In the genomic region with DNA sequence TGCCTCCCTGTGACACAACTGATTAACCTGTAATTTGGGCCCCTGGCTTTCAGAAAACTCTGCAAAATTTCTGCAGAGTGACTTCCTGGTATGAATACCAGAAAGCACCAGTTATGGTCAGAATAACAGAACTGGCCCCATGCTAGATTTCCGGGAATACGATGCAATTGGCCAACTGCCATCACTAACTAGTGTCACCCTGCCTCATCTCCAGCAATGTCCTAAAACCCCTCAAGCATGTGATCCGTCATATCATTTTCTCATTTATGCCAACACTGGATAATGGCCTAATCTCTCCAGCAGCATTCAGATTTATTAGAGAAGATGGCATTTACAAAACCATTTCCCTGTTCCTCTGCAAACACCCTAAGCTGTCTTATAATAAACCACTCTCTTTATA, we compare ENCODE assay signal across 18 cellular contexts.
"Had no signal": no experiment of that assay in that cellular context is flagged by ENCODE, and none has a peak within 500 bp of the region (broad histone marks: within the 10 kb centered on the region; RNA-seq: fewer than 3 reads in every experiment).

No MANE protein-coding gene starts in this region.

- H3K4me2 ChIP-seq: neural progenitor cell had no signal

- H3K9ac ChIP-seq: neural progenitor cell had no signal

- DNase-seq: activated CD4-positive, alpha-beta T cell treated with anti-CD3 and anti-CD28 coated beads, Interleukin-2, amount 10 ng/mL, durations not matched to agents 7 days and 5 days; activated CD8-positive, alpha-beta T cell treated with anti-CD3 and anti-CD28 coated beads, Interleukin-2, amount 10 ng/mL, durations not matched to agents 7 days and 5 days; activated naive CD4-positive, alpha-beta T cell treated with Interleukin-2 at 50 U/mL for 16 hours; activated naive CD8-positive, alpha-beta T cell treated with anti-CD3 and anti-CD28 coated beads, Interleukin-2, amount 10 ng/mL, durations not matched to agents 7 days and 5 days; activated T-cell treated with anti-CD3 and anti-CD28 coated beads, Interleukin-2, amount 50 U/mL, for 24 hours; brain microvascular endothelial cell; effector CD8-positive, alpha-beta T cell; heart left ventricle; left ventricle myocardium superior; naive thymus-derived CD4-positive, alpha-beta T cell; psoas muscle; right cardiac atrium; stomach; T-cell had no signal

- H3K27me3 ChIP-seq: brain microvascular endothelial cell, neural progenitor cell, stomach had no signal

- ATAC-seq: activated CD4-positive, CD25-positive, alpha-beta regulatory T cell treated with anti-CD3 and anti-CD28 coated beads, Interleukin-2, amount 50 U/mL, for 24 hours; activated CD8-positive, alpha-beta T cell treated with anti-CD3 and anti-CD28 coated beads, Interleukin-2, amount 10 ng/mL, durations not matched to agents 7 days and 5 days; gastroesophageal sphincter; heart left ventricle; left ventricle myocardium superior; naive thymus-derived CD4-positive, alpha-beta T cell; psoas muscle; right cardiac atrium; T-cell had no signal

- H3K4me3 ChIP-seq: esophagus muscularis mucosa, gastroesophageal sphincter, heart left ventricle, neural progenitor cell, psoas muscle, stomach had no signal

- H3K4me1 ChIP-seq: gastroesophageal sphincter, heart left ventricle, neural progenitor cell, psoas muscle, stomach had no signal

- H3K27ac ChIP-seq: brain microvascular endothelial cell, esophagus muscularis mucosa, gastroesophageal sphincter, heart left ventricle, neural progenitor cell, psoas muscle, stomach had no signal

- H3K9me3 ChIP-seq: psoas muscle had no signal

- H2AFZ ChIP-seq: neural progenitor cell had no signal

- H3K36me3 ChIP-seq: brain microvascular endothelial cell, esophagus muscularis mucosa, gastroesophageal sphincter, heart left ventricle, neural progenitor cell, stomach had no signal
